ENCODE assay signal across 9 cellular contexts in the genomic region with DNA sequence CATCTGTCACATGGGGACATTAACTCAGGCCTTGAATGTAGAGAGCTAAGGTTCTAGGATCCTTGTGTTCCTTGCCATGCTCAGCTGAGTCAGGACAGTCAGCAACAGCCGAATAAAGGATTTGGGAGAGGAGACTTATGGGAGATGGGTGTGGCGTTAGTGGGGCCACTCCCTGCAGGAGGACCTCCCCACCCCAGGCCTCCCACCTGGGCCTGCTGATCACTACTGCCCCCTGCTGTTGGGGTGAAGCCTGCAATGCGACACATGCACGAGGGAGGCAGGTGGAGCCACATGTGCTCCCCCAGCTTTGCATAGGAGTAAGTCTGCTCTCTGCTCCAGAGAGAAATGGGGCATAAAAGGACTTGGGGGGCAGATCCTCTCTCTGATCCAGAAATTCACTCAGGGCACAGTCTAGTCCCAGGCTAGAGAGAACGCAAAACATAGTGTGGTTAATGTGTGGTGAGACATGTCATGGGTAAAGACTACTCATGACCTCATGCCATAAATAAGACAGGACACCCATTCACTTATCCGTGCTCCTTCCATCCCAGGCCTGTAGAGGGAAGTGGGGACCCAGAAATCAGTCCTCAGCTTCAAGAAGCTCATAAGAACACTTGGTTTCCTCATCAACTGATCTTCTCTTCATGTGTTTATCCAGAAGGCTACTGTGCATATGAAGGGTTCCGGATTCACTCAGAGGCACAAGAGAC. TPM values are rescaled to one million over a fixed set of nuclear protein-coding genes. Genes with fewer than 3 reads are reported as not detected.
DNase-seq lines count a peak whose midpoint lies in the region; ATAC-seq, FAIRE-seq and TF ChIP-seq lines count a peak whose summit lies in the region.
"Had no signal": no experiment of that assay in that cellular context is flagged by ENCODE, and none has a peak within 500 bp of the region (broad histone marks: within the 10 kb centered on the region; RNA-seq: fewer than 3 reads in every experiment).

No MANE protein-coding gene starts in this region.

- H3K27me3 ChIP-seq in MM.1S (replicated peaks; ENCODE audit: insufficient read depth, low read length) (no peaks in the 10 kb centered on the region), pancreas (no peaks in the 10 kb centered on the region), neuronal stem cell (ENCODE audit: control insufficient read depth in 3 of 3, insufficient read depth in 3 of 3, low read depth in 1 of 3, low read length in 3 of 3) (no peaks in the 10 kb centered on the region)

- H2BK5ac ChIP-seq in neuronal stem cell (ENCODE audit: low read length): no peak overlapping the region

- no peak overlapping the region for H3K4me3 Mint-ChIP-seq in dendritic cell treated with granulocyte-macrophage colony-stimulating factor and Interleukin-4, amounts not matched to agents 40 ng/mL and 50 ng/mL, for 4 days

- H4K8ac ChIP-seq in neuronal stem cell (ENCODE audit: low read depth, low read length): no peak overlapping the region

- H3K14ac ChIP-seq in neuronal stem cell (ENCODE audit: low read length): no peak overlapping the region

- no peaks in the 10 kb centered on the region for H3K79me2 ChIP-seq in MM.1S (ENCODE audit: low read length)

- H3K9me2 ChIP-seq in MM.1S (replicated peaks; ENCODE audit: insufficient read depth, low read length): no peaks in the 10 kb centered on the region

- H2BK15ac ChIP-seq in neuronal stem cell (ENCODE audit: low read length): no peak overlapping the region

- H3K9ac ChIP-seq in MM.1S (ENCODE audit: low read length) (no peak overlapping the region), neuronal stem cell (ENCODE audit: low read depth, low read length, poor library complexity) (no peak overlapping the region)

- H3K27ac Mint-ChIP-seq in dendritic cell treated with granulocyte-macrophage colony-stimulating factor and Interleukin-4, amounts not matched to agents 40 ng/mL and 50 ng/mL, for 4 days: peak overlapping the region; percentile 81

- H4K91ac ChIP-seq in neuronal stem cell (ENCODE audit: low read depth, low read length, poor library complexity): no peak overlapping the region

- peaks cover 27% of the 10 kb centered on the region for H3K4me1 Mint-ChIP-seq in dendritic cell treated with granulocyte-macrophage colony-stimulating factor and Interleukin-4, amounts not matched to agents 40 ng/mL and 50 ng/mL, for 4 days (ENCODE audit: low read depth)

- H3K79me1 ChIP-seq in neuronal stem cell (ENCODE audit: low read depth, low read length): no peaks in the 10 kb centered on the region

- intact Hi-C loops in dendritic cell treated with granulocyte-macrophage colony-stimulating factor and Interleukin-4, amounts not matched to agents 40 ng/mL and 50 ng/mL, for 4 days (cut with micrococcal nuclease): loop anchor here (2.0 to 10.0 kb wide), 3 partner anchors 93 to 1197 kb away; no protein-coding TSS in a partner anchor
- intact Hi-C loops in pancreas (cut with DNase I): no loop called here

- H3K4me1 ChIP-seq in MM.1S (ENCODE audit: low read length) (no peaks in the 10 kb centered on the region), pancreas (peaks cover 0 to 9% (median 7%) of the 10 kb centered on the region in 3 donors), neuronal stem cell (ENCODE audit: control insufficient read depth in 2 of 2, insufficient read depth in 1 of 2, low read depth in 1 of 2, low read length in 2 of 2) (no peaks in the 10 kb centered on the region)

- TF ChIP-seq CTCF in MM.1S (IDR thresholded peaks at IDR 0.05; ENCODE audit: low read length) (peak; percentile 32), pancreas (IDR thresholded peaks at IDR 0.05) (peak in 3 of 4 donors; percentile 15 to 38 (median 35))

- H2BK120ac ChIP-seq in neuronal stem cell (ENCODE audit: low read depth, low read length): no peak overlapping the region

- H3K9me3 ChIP-seq in MM.1S (replicated peaks; ENCODE audit: insufficient read depth, low read length): no peaks in the 10 kb centered on the region
- no peaks in the 10 kb centered on the region for H3K9me3 ChIP-seq in pancreas
- peaks cover 0 to 3% of the 10 kb centered on the region in 2 donors for H3K9me3 ChIP-seq in neuronal stem cell (replicated peaks in 1 of 2; ENCODE audit: control insufficient read depth in 2 of 2, insufficient read depth in 1 of 2, low read depth in 1 of 2, low read length in 2 of 2)

- DNase-seq in NCI-H1436 (lab: John Stamatoyannopoulos, UW) (peak; percentile 23), NCI-H1436 treated with DMSO at 0.1 percent for 48 hours (lab: John Stamatoyannopoulos, UW) (no peak), MM.1S (peak; percentile 8), pancreas (peak in 2 of 6 donors; percentile 58 to 70), neuronal stem cell (ENCODE audit: low spot score) (no peak)

- H3K4me3 ChIP-seq in MM.1S (ENCODE audit: low read length) (no peak overlapping the region), pancreas (no peak overlapping the region), neuronal stem cell (ENCODE audit: low read length in 2 of 2) (no peak overlapping the region)

- no peaks in the 10 kb centered on the region for H3F3A ChIP-seq in MM.1S (ENCODE audit: insufficient read depth, low read length)

- H4K20me1 ChIP-seq in MM.1S (ENCODE audit: insufficient read depth, low read length): no peaks in the 10 kb centered on the region

- H3K36me3 ChIP-seq in MM.1S (replicated peaks; ENCODE audit: insufficient read depth, low read length): no peaks in the 10 kb centered on the region
- peaks cover 0 to 34% (median 0%) of the 10 kb centered on the region in 3 donors for H3K36me3 ChIP-seq in pancreas
- no peaks in the 10 kb centered on the region for H3K36me3 ChIP-seq in neuronal stem cell (replicated peaks in 1 of 2; ENCODE audit: control insufficient read depth in 2 of 2, insufficient read depth in 2 of 2, low read length in 2 of 2)

- WGBS in pancreas, 2 donors: 75 to 78% methylated on average over 7 of the region's 7 CpGs
- no CpG with 5 or more reads among the region's 7 CpGs for WGBS in neuronal stem cell (ENCODE audit: extremely low coverage in 2 of 2, insufficient read length in 2 of 2, insufficient replicate concordance in 1 of 2), 2 donors

- H3K9me3 Mint-ChIP-seq in dendritic cell treated with granulocyte-macrophage colony-stimulating factor and Interleukin-4, amounts not matched to agents 40 ng/mL and 50 ng/mL, for 4 days: peaks cover 8% of the 10 kb centered on the region

- H3K23ac ChIP-seq in neuronal stem cell (ENCODE audit: low read depth, low read length, poor library complexity): no peak overlapping the region

- H3K4me2 ChIP-seq in MM.1S (ENCODE audit: low read depth, low read length) (no peak overlapping the region), neuronal stem cell (ENCODE audit: insufficient read depth, low read length, poor library complexity, severe bottlenecking) (no peak overlapping the region)

- H3K4ac ChIP-seq in neuronal stem cell (ENCODE audit: low read length): no peak overlapping the region

- ATAC-seq in pancreas (peak; percentile 42 to 72 (median 64)), GM21381 (IDR thresholded peaks at IDR 0.05; ENCODE audit: unreplicated experiment) (no peak), HG03565 (IDR thresholded peaks at IDR 0.05; ENCODE audit: unreplicated experiment) (no peak)

- FAIRE-seq in pancreas (lab: Jason Lieb, UNC): no peak
- FAIRE-seq: A204.1 had no signal

- no peaks in the 10 kb centered on the region for H3K36me3 Mint-ChIP-seq in dendritic cell treated with granulocyte-macrophage colony-stimulating factor and Interleukin-4, amounts not matched to agents 40 ng/mL and 50 ng/mL, for 4 days (ENCODE audit: low read depth)

- H3K27ac ChIP-seq in MM.1S (ENCODE audit: low read length) (no peak overlapping the region), pancreas (no peak overlapping the region), neuronal stem cell (replicated peaks; ENCODE audit: low read length) (no peak overlapping the region)

- H2AFZ ChIP-seq in MM.1S (ENCODE audit: low read length) (no peak overlapping the region), neuronal stem cell (ENCODE audit: low read length) (no peak overlapping the region)

- no peak overlapping the region for H2BK12ac ChIP-seq in neuronal stem cell (ENCODE audit: low read length)

- H3K27me3 Mint-ChIP-seq in dendritic cell treated with granulocyte-macrophage colony-stimulating factor and Interleukin-4, amounts not matched to agents 40 ng/mL and 50 ng/mL, for 4 days: peaks cover 1% of the 10 kb centered on the region

- H2AK5ac ChIP-seq in neuronal stem cell (ENCODE audit: low read depth, low read length): no peak overlapping the region

- no peak overlapping the region for H3K18ac ChIP-seq in neuronal stem cell (ENCODE audit: low read length)

RNA-seq across cellular contexts. Expression of gene RBP1, which starts 19.4 kb away (rescaled TPM):
- total RNA-seq in pancreas: 100 to 1,000 TPM; 146 to 422 (median 314) TPM
- polyA plus RNA-seq in pancreas: 100 to 1,000 TPM; 311 to 378 TPM
- 19.0 TPM for polyA plus RNA-seq in neuronal stem cell (2013, experiment 1 of 2)
- 18.2 TPM for polyA plus RNA-seq in neuronal stem cell (2013, experiment 2 of 2)

RNA-seq across cellular contexts. Expression of gene RBP2, which starts 43.9 kb away (rescaled TPM):
- total RNA-seq in pancreas: 1 to 10 TPM in 2 of 6 donors, under 1 TPM in 1, not detected in 3; 0.38 to 7.5 (median 4.7) TPM
- polyA plus RNA-seq in pancreas: 1 to 10 TPM; 1.0 to 1.4 TPM
- polyA plus RNA-seq in neuronal stem cell (2013, experiment 1 of 2): not detected
- polyA plus RNA-seq in neuronal stem cell (2013, experiment 2 of 2): not detected

Comparison
In these comparisons a context has a peak if more than half of its experiments do, and no peak if none do; other contexts are left out.
1. DNase-seq: peak in NCI-H1436 (single experiment) and MM.1S (single experiment); none in NCI-H1436 treated with DMSO at 0.1 percent for 48 hours (single experiment) and neuronal stem cell (single experiment).
2. ATAC-seq: peak in pancreas (4 of 4); none in GM21381 (single experiment) and HG03565 (single experiment).